ENCODE assay signal across 8 cellular contexts in genomic region chr11:126317681-126318641, GRCh38. TPM values are rescaled to one million over a fixed set of nuclear protein-coding genes. Genes with fewer than 3 reads are reported as not detected.
DNase-seq lines count a peak whose midpoint lies in the region; ATAC-seq, FAIRE-seq and TF ChIP-seq lines count a peak whose summit lies in the region.

No MANE protein-coding gene starts in this region.

- peak; percentile 71 for ATAC-seq in activated CD8-positive, alpha-beta memory T cell treated with anti-CD3 and anti-CD28 coated beads, Interleukin-2, amount 10 ng/mL, durations not matched to agents 7 days and 5 days
- peak; percentile 19 for ATAC-seq in HG02852 (IDR thresholded peaks at IDR 0.05; ENCODE audit: unreplicated experiment)
- peak; percentile 64 to 72 for ATAC-seq in naive thymus-derived CD8-positive, alpha-beta T cell

- H3K9me3 Mint-ChIP-seq in activated CD8-positive, alpha-beta memory T cell treated with anti-CD3 and anti-CD28 coated beads, Interleukin-2, amount 10 ng/mL, durations not matched to agents 7 days and 5 days (ENCODE audit: low read depth), result no peaks in the 10 kb centered on the region
- H3K9me3 Mint-ChIP-seq in naive thymus-derived CD8-positive, alpha-beta T cell, result peaks cover 0 to 12% (median 4%) of the 10 kb centered on the region in 9 donors

- intact Hi-C loops in dorsolateral prefrontal cortex (cut with DNase I), result no loop called here

- peak overlapping the region in 27 of 59 donors; percentile 0 to 44 (median 16) for H3K4me3 ChIP-seq in dorsolateral prefrontal cortex

- no peaks in the 10 kb centered on the region for H3K27me3 ChIP-seq in dorsolateral prefrontal cortex

- H3K27ac Mint-ChIP-seq in activated CD8-positive, alpha-beta memory T cell treated with anti-CD3 and anti-CD28 coated beads, Interleukin-2, amount 10 ng/mL, durations not matched to agents 7 days and 5 days, result peak overlapping the region; percentile 88
- H3K27ac Mint-ChIP-seq in naive thymus-derived CD8-positive, alpha-beta T cell, result peak overlapping the region; percentile 62 to 94 (median 89)

- no peak for TF ChIP-seq CTCF in dorsolateral prefrontal cortex (IDR thresholded peaks at IDR 0.05 in 54 of 56, conservative IDR thresholded peaks at IDR 0.05 in 2 of 56; ENCODE audit: low read depth in 1 of 56, partially characterized antibody in 56 of 56)

- no peaks in the 10 kb centered on the region for H3K27me3 Mint-ChIP-seq in activated CD8-positive, alpha-beta memory T cell treated with anti-CD3 and anti-CD28 coated beads, Interleukin-2, amount 10 ng/mL, durations not matched to agents 7 days and 5 days
- H3K27me3 Mint-ChIP-seq in naive thymus-derived CD8-positive, alpha-beta T cell, result no peaks in the 10 kb centered on the region

- peaks cover 43% of the 10 kb centered on the region for H3K4me1 Mint-ChIP-seq in activated CD8-positive, alpha-beta memory T cell treated with anti-CD3 and anti-CD28 coated beads, Interleukin-2, amount 10 ng/mL, durations not matched to agents 7 days and 5 days
- H3K4me1 Mint-ChIP-seq in naive thymus-derived CD8-positive, alpha-beta T cell, result peaks cover 33 to 58% (median 38%) of the 10 kb centered on the region in 4 donors

- peak overlapping the region in 54 of 59 donors; percentile 2 to 91 (median 60) for H3K27ac ChIP-seq in dorsolateral prefrontal cortex

- peak overlapping the region; percentile 34 for H3K4me3 Mint-ChIP-seq in activated CD8-positive, alpha-beta memory T cell treated with anti-CD3 and anti-CD28 coated beads, Interleukin-2, amount 10 ng/mL, durations not matched to agents 7 days and 5 days
- peak overlapping the region; percentile 48 to 84 (median 70) for H3K4me3 Mint-ChIP-seq in naive thymus-derived CD8-positive, alpha-beta T cell

- POLR2A ChIA-PET in naive thymus-derived CD8-positive, alpha-beta T cell (lab: Charles Lee), result interaction anchor here (1.0 to 2.5 kb wide), 3 partner anchors 14 to 36 kb away, joined by 3 to 11 read pairs (median 5); partner anchors contain the start of genes DCPS and TIRAP

- CTCF ChIA-PET in activated CD8-positive, alpha-beta memory T cell treated with anti-CD3 and anti-CD28 coated beads, Interleukin-2, amount 10 ng/mL, durations not matched to agents 7 days and 5 days (lab: Charles Lee), result interaction anchor here (0.8 to 3.1 kb wide), 12 partner anchors 8 to 163 kb away, joined by 3 to 24 read pairs (median 6); partner anchors contain the start of genes DCPS and ST3GAL4

- peaks cover 27% of the 10 kb centered on the region for H3K36me3 Mint-ChIP-seq in activated CD8-positive, alpha-beta memory T cell treated with anti-CD3 and anti-CD28 coated beads, Interleukin-2, amount 10 ng/mL, durations not matched to agents 7 days and 5 days
- peaks cover 18 to 47% (median 19%) of the 10 kb centered on the region in 3 donors for H3K36me3 Mint-ChIP-seq in naive thymus-derived CD8-positive, alpha-beta T cell

- FAIRE-seq in RCC 7860 (lab: Jason Lieb, UNC), result no peak

- peak; percentile 70 for DNase-seq in activated CD8-positive, alpha-beta memory T cell treated with anti-CD3 and anti-CD28 coated beads, Interleukin-2, amount 10 ng/mL, durations not matched to agents 7 days and 5 days
- DNase-seq in activated CD8-positive, alpha-beta memory T cell treated with anti-CD3 and anti-CD28 coated beads for 24 hours, result no peak
- DNase-seq in RCC 7860 (ENCODE audit: low spot score) (peak; percentile 61), dorsolateral prefrontal cortex (peak in 5 of 10 donors; percentile 49 to 81 (median 51)), SHP77 (lab: John Stamatoyannopoulos, UW) (no peak), NCI-H82 (lab: John Stamatoyannopoulos, UW) (no peak)
- peak in 5 of 10 donors; percentile 25 to 43 (median 35) for DNase-seq in naive thymus-derived CD8-positive, alpha-beta T cell

RNA-seq across cellular contexts. Expression of gene DCPS, which starts 14.1 kb away (rescaled TPM):
- 10 to 100 TPM; 40.6 to 41.9 TPM for total RNA-seq in activated CD8-positive, alpha-beta memory T cell treated with anti-CD3 and anti-CD28 coated beads, Interleukin-2, amount 10 ng/mL, durations not matched to agents 7 days and 5 days
- total RNA-seq in dorsolateral prefrontal cortex, result 10 to 100 TPM in 85 of 120 experiments, 1 to 10 TPM in 35; 5.5 to 17.5 (median 10.9) TPM
- total RNA-seq in naive thymus-derived CD8-positive, alpha-beta T cell, result 10 to 100 TPM; 13.9 to 17.4 TPM
- 10 to 100 TPM; 36.7 to 47.2 (median 37.3) TPM for polyA plus RNA-seq in naive thymus-derived CD8-positive, alpha-beta T cell

RNA-seq across cellular contexts. Expression of gene TIRAP, which starts 35.1 kb away (rescaled TPM):
- total RNA-seq in activated CD8-positive, alpha-beta memory T cell treated with anti-CD3 and anti-CD28 coated beads, Interleukin-2, amount 10 ng/mL, durations not matched to agents 7 days and 5 days, result 10 to 100 TPM; 14.3 to 14.8 TPM
- 10 to 100 TPM in 11 of 120 experiments, 1 to 10 TPM in 109; 2.4 to 13.6 (median 7.4) TPM for total RNA-seq in dorsolateral prefrontal cortex
- total RNA-seq in naive thymus-derived CD8-positive, alpha-beta T cell, result 10 to 100 TPM; 19.0 to 22.1 TPM
- 10 to 100 TPM in 1 of 3 donors, 1 to 10 TPM in 2; 7.4 to 11.6 (median 8.3) TPM for polyA plus RNA-seq in naive thymus-derived CD8-positive, alpha-beta T cell

RNA-seq across cellular contexts. Expression of gene ST3GAL4, which starts 37.5 kb away (rescaled TPM):
- 10 to 100 TPM in 1 of 2 experiments, 1 to 10 TPM in 1; 8.8 to 11.5 TPM for total RNA-seq in activated CD8-positive, alpha-beta memory T cell treated with anti-CD3 and anti-CD28 coated beads, Interleukin-2, amount 10 ng/mL, durations not matched to agents 7 days and 5 days
- total RNA-seq in dorsolateral prefrontal cortex, result 10 to 100 TPM; 19.8 to 70.4 (median 32.7) TPM
- total RNA-seq in naive thymus-derived CD8-positive, alpha-beta T cell, result 1 to 10 TPM; 1.1 to 1.9 TPM
- polyA plus RNA-seq in naive thymus-derived CD8-positive, alpha-beta T cell, result 1 to 10 TPM; 2.1 to 6.6 (median 2.7) TPM

RNA-seq across cellular contexts. Expression of gene FOXRED1, which starts 49.0 kb away (rescaled TPM):
- total RNA-seq in activated CD8-positive, alpha-beta memory T cell treated with anti-CD3 and anti-CD28 coated beads, Interleukin-2, amount 10 ng/mL, durations not matched to agents 7 days and 5 days, result 10 to 100 TPM; 44.7 to 46.8 TPM
- 100 to 1,000 TPM in 1 of 120 experiments, 10 to 100 TPM in 119; 46.1 to 103 (median 68.0) TPM for total RNA-seq in dorsolateral prefrontal cortex
- total RNA-seq in naive thymus-derived CD8-positive, alpha-beta T cell, result 10 to 100 TPM; 35.5 to 44.2 TPM
- 10 to 100 TPM; 23.5 to 28.7 (median 28.3) TPM for polyA plus RNA-seq in naive thymus-derived CD8-positive, alpha-beta T cell

RNA-seq across cellular contexts. Expression of gene SRPRA, which starts 49.3 kb away (rescaled TPM):
- total RNA-seq in activated CD8-positive, alpha-beta memory T cell treated with anti-CD3 and anti-CD28 coated beads, Interleukin-2, amount 10 ng/mL, durations not matched to agents 7 days and 5 days, result 100 to 1,000 TPM; 100 to 134 TPM
- total RNA-seq in dorsolateral prefrontal cortex, result 10 to 100 TPM; 48.5 to 86.8 (median 67.0) TPM
- total RNA-seq in naive thymus-derived CD8-positive, alpha-beta T cell, result 100 to 1,000 TPM; 156 to 160 TPM
- polyA plus RNA-seq in naive thymus-derived CD8-positive, alpha-beta T cell, result 100 to 1,000 TPM in 1 of 3 donors, 10 to 100 TPM in 2; 92.3 to 134 (median 95.7) TPM

Comparison
In these comparisons a context has a peak if more than half of its experiments do, and no peak if none do; other contexts are left out.
1. DNase-seq: peak in activated CD8-positive, alpha-beta memory T cell treated with anti-CD3 and anti-CD28 coated beads, Interleukin-2, amount 10 ng/mL, durations not matched to agents 7 days and 5 days (single experiment) and RCC 7860 (single experiment); none in activated CD8-positive, alpha-beta memory T cell treated with anti-CD3 and anti-CD28 coated beads for 24 hours (single experiment), SHP77 (0 of 2) and NCI-H82 (single experiment).
2. ATAC-seq: peak in every context shown above with its lines; median percentile 71 in activated CD8-positive, alpha-beta memory T cell treated with anti-CD3 and anti-CD28 coated beads, Interleukin-2, amount 10 ng/mL, durations not matched to agents 7 days and 5 days; 68 in naive thymus-derived CD8-positive, alpha-beta T cell; 19 in HG02852.